ENCODE assay signal across 14 cellular contexts in genomic region chr10:44293842-44294241, GRCh38.
A peak's percentile ranks its signal among the peaks of the same experiment; 100 is the strongest.
DNase-seq lines count a peak whose midpoint lies in the region; ATAC-seq and TF ChIP-seq lines count a peak whose summit lies in the region.
"Had no signal": no experiment of that assay in that cellular context is flagged by ENCODE, and none has a peak within 500 bp of the region (broad histone marks: within the 10 kb centered on the region; RNA-seq: fewer than 3 reads in every experiment).

No MANE protein-coding gene starts in this region.

- H3K4me1 ChIP-seq in duodenal mucosa (ENCODE audit: control insufficient read depth in 1 of 2, insufficient read depth in 2 of 2, low read length in 2 of 2) (peaks cover 0 to 5% of the 10 kb centered on the region in 2 donors), stomach (peaks cover 10 to 15% (median 12%) of the 10 kb centered on the region in 4 donors)

- no peak overlapping the region for H3K4me3 ChIP-seq in duodenal mucosa (ENCODE audit: low read depth in 1 of 2, low read length in 2 of 2)
- H3K4me3 ChIP-seq in stomach: no peak overlapping the region

- DNase-seq in H4 (ENCODE audit: low spot score) (peak; percentile 70), kidney tubule cell (ENCODE audit: low spot score) (peak; percentile 74), stomach (no peak), T-cell (no peak), T-helper 9 cell (no peak), NCI-H1092 (lab: John Stamatoyannopoulos, UW) (no peak)
- DNase-seq: stimulated activated CD4-positive, alpha-beta T cell treated with anti-CD3 and anti-CD28 coated beads, Interleukin-4, amount 100 ng/mL, for 4 hours; T-helper 17 cell had no signal

- H3K36me3 Mint-ChIP-seq in T-cell: no peaks in the 10 kb centered on the region
- H3K36me3 Mint-ChIP-seq: natural killer cell treated with Interleukin-12 subunit alpha and Interleukin-12 subunit beta and Interleukin-15 and Interleukin-18, amount 100 ng/mL, for 72 hours; type B pancreatic cell had no signal

- H3K9me3 Mint-ChIP-seq in T-cell: no peaks in the 10 kb centered on the region
- H3K9me3 Mint-ChIP-seq: natural killer cell treated with Interleukin-12 subunit alpha and Interleukin-12 subunit beta and Interleukin-15 and Interleukin-18, amount 100 ng/mL, for 72 hours; type B pancreatic cell had no signal

- no peak for TF ChIP-seq CTCF in stomach (IDR thresholded peaks at IDR 0.05)

- no peak for TF ChIP-seq POLR2A in stomach (IDR thresholded peaks at IDR 0.05)

- intact Hi-C loops in stomach (cut with DNase I; ENCODE audit: low total_unique reads): no loop called here

- H3K27ac ChIP-seq in duodenal mucosa (ENCODE audit: low read depth, low read length) (peak overlapping the region; percentile 61), stomach (peak overlapping the region; percentile 7 to 81 (median 77))
- H3K27ac ChIP-seq: HL-60 had no signal

- H3K36me3 ChIP-seq in duodenal mucosa (ENCODE audit: control insufficient read depth in 1 of 2, insufficient read depth in 2 of 2, low read length in 2 of 2) (no peaks in the 10 kb centered on the region), stomach (no peaks in the 10 kb centered on the region)

- H3K27ac Mint-ChIP-seq in T-cell: no peak overlapping the region
- H3K27ac Mint-ChIP-seq: natural killer cell treated with Interleukin-12 subunit alpha and Interleukin-12 subunit beta and Interleukin-15 and Interleukin-18, amount 100 ng/mL, for 72 hours; T-helper 17 cell; type B pancreatic cell had no signal

- TF ChIP-seq EP300 in stomach (IDR thresholded peaks at IDR 0.05): no peak

- H3K4me3 Mint-ChIP-seq in T-cell: no peak overlapping the region
- H3K4me3 Mint-ChIP-seq: natural killer cell treated with Interleukin-12 subunit alpha and Interleukin-12 subunit beta and Interleukin-15 and Interleukin-18, amount 100 ng/mL, for 72 hours; T-helper 17 cell; type B pancreatic cell had no signal

- H3K9ac ChIP-seq in duodenal mucosa (ENCODE audit: low read depth in 1 of 2, low read length in 2 of 2): no peak overlapping the region

- H3K9me3 ChIP-seq in duodenal mucosa (ENCODE audit: control insufficient read depth in 1 of 2, low read length in 2 of 2) (no peaks in the 10 kb centered on the region), stomach (no peaks in the 10 kb centered on the region)

- ATAC-seq in HG02973 (IDR thresholded peaks at IDR 0.05; ENCODE audit: unreplicated experiment) (no peak), T-cell (replicated peaks in 1 of 4) (no peak)
- ATAC-seq: HCT116, T-helper 17 cell had no signal

- peaks cover 17 to 18% of the 10 kb centered on the region in 2 donors for H3K27me3 Mint-ChIP-seq in T-cell

- CTCF ChIA-PET in T-cell (lab: Charles Lee): no interaction called here

- no peaks in the 10 kb centered on the region for H3K4me1 Mint-ChIP-seq in T-cell
- H3K4me1 Mint-ChIP-seq: T-helper 17 cell had no signal

- POLR2A ChIA-PET in T-cell (lab: Charles Lee): no interaction called here

- WGBS in stomach, 5 donors: 46 to 60% (median 56%) methylated on average over 7 of the region's 7 CpGs

- H3K27me3 ChIP-seq in duodenal mucosa (ENCODE audit: control insufficient read depth in 1 of 2, insufficient read depth in 2 of 2, low read length in 2 of 2) (peaks cover 5 to 10% of the 10 kb centered on the region in 2 donors), stomach (peaks cover 0 to 24% (median 14%) of the 10 kb centered on the region in 3 donors)

Comparison
In these comparisons a context has a peak if more than half of its experiments do, and no peak if none do; other contexts are left out.
1. DNase-seq: peak in H4 (single experiment) and kidney tubule cell (single experiment); none in stomach (single experiment), T-cell (0 of 34), T-helper 9 cell (single experiment) and NCI-H1092 (single experiment).